In genomic region chr7:1536768-1537630, GRCh38 we compare ENCODE assay signal across 1 cellular context.
TF ChIP-seq lines count a peak whose summit lies in the region.

No MANE protein-coding gene starts in this region.

TF ChIP-seq in HepG2, 621 proteins besides CTCF, POLR2A, EP300 and RAD21 (continued from another document and continues in another):
- TF ChIP-seq HINFP (CRISPR knock-in tag; IDR thresholded peaks at IDR 0.05; ENCODE audit: low read depth), result no peak
- 0 out of 2 replicates have a peak, but pooled peaks have one; percentile 17 for TF ChIP-seq GTF3A (CRISPR knock-in tag; conservative IDR thresholded peaks at IDR 0.05)
- TF ChIP-seq HOXD1 (CRISPR knock-in tag; IDR thresholded peaks at IDR 0.05), result peak; percentile 67; the same call in 1 of the 2 replicates
- TF ChIP-seq STAT5B (CRISPR knock-in tag; IDR thresholded peaks at IDR 0.05), result no peak
- no peak for TF ChIP-seq GLMP (CRISPR knock-in tag; IDR thresholded peaks at IDR 0.05; ENCODE audit: borderline replicate concordance)
- TF ChIP-seq CAMTA2 (CRISPR knock-in tag; IDR thresholded peaks at IDR 0.05; ENCODE audit: borderline replicate concordance), result no peak
- TF ChIP-seq NBN (conservative IDR thresholded peaks at IDR 0.05), result no peak
- TF ChIP-seq CC2D1A (CRISPR knock-in tag; IDR thresholded peaks at IDR 0.05), result no peak
- TF ChIP-seq E2F5 (CRISPR knock-in tag; conservative IDR thresholded peaks at IDR 0.05), result no peak
- no peak for TF ChIP-seq GPBP1L1 (CRISPR knock-in tag; IDR thresholded peaks at IDR 0.05)
- peak; percentile 58; the same call in 1 of the 2 replicates for TF ChIP-seq ZNF205 (CRISPR knock-in tag; IDR thresholded peaks at IDR 0.05)
- no peak for TF ChIP-seq ZNF556 (CRISPR knock-in tag; IDR thresholded peaks at IDR 0.05; ENCODE audit: borderline replicate concordance)
- no peak for TF ChIP-seq FUBP1 (CRISPR knock-in tag; IDR thresholded peaks at IDR 0.05; ENCODE audit: borderline replicate concordance)
- no peak for TF ChIP-seq LCORL (IDR thresholded peaks at IDR 0.05)
- peak; percentile 96 for TF ChIP-seq LCORL (CRISPR knock-in tag; IDR thresholded peaks at IDR 0.05)
- TF ChIP-seq TEF (CRISPR knock-in tag; IDR thresholded peaks at IDR 0.05), result no peak
- peak; percentile 89; the same call in 1 of the 2 replicates for TF ChIP-seq ZNF337 (CRISPR knock-in tag; IDR thresholded peaks at IDR 0.05; ENCODE audit: borderline replicate concordance, low read depth)
- TF ChIP-seq ZNF232 (CRISPR knock-in tag; IDR thresholded peaks at IDR 0.05; ENCODE audit: borderline replicate concordance), result peak; percentile 69; the same call in 1 of the 2 replicates
- peak; percentile 50; the same call in 1 of the 2 replicates for TF ChIP-seq FOXK2 (IDR thresholded peaks at IDR 0.05)
- TF ChIP-seq ZNF468 (CRISPR knock-in tag; IDR thresholded peaks at IDR 0.05), result no peak
- TF ChIP-seq PRDM4 (CRISPR knock-in tag; IDR thresholded peaks at IDR 0.05; ENCODE audit: borderline replicate concordance), result no peak
- no peak for TF ChIP-seq ZNF256 (CRISPR knock-in tag; conservative IDR thresholded peaks at IDR 0.05)
- TF ChIP-seq CENPBD1 (CRISPR knock-in tag; IDR thresholded peaks at IDR 0.05; ENCODE audit: borderline replicate concordance, low read depth), result no peak
- peak; percentile 13; the same call in 1 of the 2 replicates for TF ChIP-seq KDM1A (CRISPR knock-in tag; IDR thresholded peaks at IDR 0.05)
- TF ChIP-seq BCL6 (CRISPR knock-in tag; IDR thresholded peaks at IDR 0.05), result peak; percentile 90
- TF ChIP-seq ZBED4 (CRISPR knock-in tag; IDR thresholded peaks at IDR 0.05; ENCODE audit: borderline replicate concordance), result peak; percentile 78; the same call in 1 of the 2 replicates
- TF ChIP-seq MAF1 (CRISPR knock-in tag; IDR thresholded peaks at IDR 0.05; ENCODE audit: borderline replicate concordance), result peak; percentile 60; the same call in 1 of the 2 replicates
- TF ChIP-seq ZNF383 (CRISPR knock-in tag; IDR thresholded peaks at IDR 0.05; ENCODE audit: borderline replicate concordance), result no peak
- TF ChIP-seq ZNF253 (CRISPR knock-in tag; IDR thresholded peaks at IDR 0.05; ENCODE audit: borderline replicate concordance), result no peak
- TF ChIP-seq KDM5A (IDR thresholded peaks at IDR 0.05; ENCODE audit: borderline replicate concordance, low read length), result no peak
- TF ChIP-seq ETS1 (CRISPR knock-in tag; IDR thresholded peaks at IDR 0.05), result no peak
- TF ChIP-seq DZIP1 (CRISPR knock-in tag; IDR thresholded peaks at IDR 0.05), result peak; percentile 76; the same call in 1 of the 2 replicates
- no peak for TF ChIP-seq NFRKB (IDR thresholded peaks at IDR 0.05)
- TF ChIP-seq SUZ12 (IDR thresholded peaks at IDR 0.05; ENCODE audit: low read depth, low read length), result no peak
- peak; percentile 70 for TF ChIP-seq TFDP2 (CRISPR knock-in tag; IDR thresholded peaks at IDR 0.05)
